1 cellular context compared by ENCODE assay signal in the genomic region with DNA sequence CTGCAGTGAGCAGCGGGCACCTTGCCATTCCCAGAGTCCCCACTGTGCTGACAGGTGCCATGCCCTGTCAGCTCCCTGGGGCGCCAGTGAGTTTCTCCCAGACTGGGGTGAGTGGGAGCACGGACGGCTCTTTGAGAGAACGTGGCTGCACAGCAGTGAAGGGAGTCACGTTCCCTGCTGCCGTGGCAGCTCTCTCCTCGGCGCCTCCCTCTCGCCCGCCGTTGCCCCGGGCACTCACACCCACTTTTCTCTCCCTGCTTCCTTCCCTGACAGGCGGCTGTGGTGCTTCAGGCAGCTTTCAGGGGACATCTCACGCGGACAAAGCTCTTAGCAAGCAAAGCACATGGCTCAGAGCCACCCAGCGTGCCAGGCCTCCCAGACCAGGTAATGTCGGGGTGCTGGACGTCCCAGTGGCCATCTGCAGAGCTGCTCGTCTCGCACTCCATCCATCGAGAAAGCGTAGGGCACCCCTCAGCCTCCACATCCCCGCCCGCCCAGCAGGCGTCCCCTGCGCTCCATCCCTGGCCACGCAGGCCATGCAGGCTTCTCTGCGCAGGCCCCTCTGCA.
TF ChIP-seq lines count a peak whose summit lies in the region.

No MANE protein-coding gene starts in this region.

TF ChIP-seq in Ishikawa, 13 proteins besides CTCF, POLR2A, EP300 and RAD21:
- TF ChIP-seq, protein P1, sequence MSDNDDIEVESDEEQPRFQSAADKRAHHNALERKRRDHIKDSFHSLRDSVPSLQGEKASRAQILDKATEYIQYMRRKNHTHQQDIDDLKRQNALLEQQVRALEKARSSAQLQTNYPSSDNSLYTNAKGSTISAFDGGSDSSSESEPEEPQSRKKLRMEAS (IDR thresholded peaks at IDR 0.05): peak; percentile 68
- TF ChIP-seq TCF12 (IDR thresholded peaks at IDR 0.05; ENCODE audit: low read depth): peak; percentile 90
- TF ChIP-seq, protein P2, sequence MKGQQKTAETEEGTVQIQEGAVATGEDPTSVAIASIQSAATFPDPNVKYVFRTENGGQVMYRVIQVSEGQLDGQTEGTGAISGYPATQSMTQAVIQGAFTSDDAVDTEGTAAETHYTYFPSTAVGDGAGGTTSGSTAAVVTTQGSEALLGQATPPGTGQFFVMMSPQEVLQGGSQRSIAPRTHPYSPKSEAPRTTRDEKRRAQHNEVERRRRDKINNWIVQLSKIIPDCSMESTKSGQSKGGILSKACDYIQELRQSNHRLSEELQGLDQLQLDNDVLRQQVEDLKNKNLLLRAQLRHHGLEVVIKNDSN (IDR thresholded peaks at IDR 0.05): 0 out of 2 replicates have a peak, but pooled peaks have one; percentile 12
- TF ChIP-seq NFIC (IDR thresholded peaks at IDR 0.05): peak; percentile 91
- TF ChIP-seq, protein P3, sequence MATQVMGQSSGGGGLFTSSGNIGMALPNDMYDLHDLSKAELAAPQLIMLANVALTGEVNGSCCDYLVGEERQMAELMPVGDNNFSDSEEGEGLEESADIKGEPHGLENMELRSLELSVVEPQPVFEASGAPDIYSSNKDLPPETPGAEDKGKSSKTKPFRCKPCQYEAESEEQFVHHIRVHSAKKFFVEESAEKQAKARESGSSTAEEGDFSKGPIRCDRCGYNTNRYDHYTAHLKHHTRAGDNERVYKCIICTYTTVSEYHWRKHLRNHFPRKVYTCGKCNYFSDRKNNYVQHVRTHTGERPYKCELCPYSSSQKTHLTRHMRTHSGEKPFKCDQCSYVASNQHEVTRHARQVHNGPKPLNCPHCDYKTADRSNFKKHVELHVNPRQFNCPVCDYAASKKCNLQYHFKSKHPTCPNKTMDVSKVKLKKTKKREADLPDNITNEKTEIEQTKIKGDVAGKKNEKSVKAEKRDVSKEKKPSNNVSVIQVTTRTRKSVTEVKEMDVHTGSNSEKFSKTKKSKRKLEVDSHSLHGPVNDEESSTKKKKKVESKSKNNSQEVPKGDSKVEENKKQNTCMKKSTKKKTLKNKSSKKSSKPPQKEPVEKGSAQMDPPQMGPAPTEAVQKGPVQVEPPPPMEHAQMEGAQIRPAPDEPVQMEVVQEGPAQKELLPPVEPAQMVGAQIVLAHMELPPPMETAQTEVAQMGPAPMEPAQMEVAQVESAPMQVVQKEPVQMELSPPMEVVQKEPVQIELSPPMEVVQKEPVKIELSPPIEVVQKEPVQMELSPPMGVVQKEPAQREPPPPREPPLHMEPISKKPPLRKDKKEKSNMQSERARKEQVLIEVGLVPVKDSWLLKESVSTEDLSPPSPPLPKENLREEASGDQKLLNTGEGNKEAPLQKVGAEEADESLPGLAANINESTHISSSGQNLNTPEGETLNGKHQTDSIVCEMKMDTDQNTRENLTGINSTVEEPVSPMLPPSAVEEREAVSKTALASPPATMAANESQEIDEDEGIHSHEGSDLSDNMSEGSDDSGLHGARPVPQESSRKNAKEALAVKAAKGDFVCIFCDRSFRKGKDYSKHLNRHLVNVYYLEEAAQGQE (IDR thresholded peaks at IDR 0.05; ENCODE audit: low read depth): no peak
